12 cellular contexts compared by ENCODE assay signal in genomic region chr7:32881074-32881982, GRCh38. TPM values are rescaled to one million over a fixed set of nuclear protein-coding genes. Genes with fewer than 3 reads are reported as not detected.
DNase-seq lines count a peak whose midpoint lies in the region; ATAC-seq, FAIRE-seq and TF ChIP-seq lines count a peak whose summit lies in the region.
"Had no signal": no experiment of that assay in that cellular context is flagged by ENCODE, and none has a peak within 500 bp of the region (broad histone marks: within the 10 kb centered on the region; RNA-seq: fewer than 3 reads in every experiment).

No MANE protein-coding gene starts in this region.

- peak overlapping the region; percentile 40 for H3K27ac Mint-ChIP-seq in activated T-cell treated with anti-CD3 and anti-CD28 coated beads, Interleukin-2, amount 50 U/mL, for 24 hours
- peak overlapping the region; percentile 14 for H3K27ac Mint-ChIP-seq in progenitor cell of endocrine pancreas
- H3K27ac Mint-ChIP-seq in activated CD8-positive, alpha-beta memory T cell treated with anti-CD3 and anti-CD28 coated beads, Interleukin-2, amount 10 ng/mL, durations not matched to agents 7 days and 5 days: no peak overlapping the region

- intact Hi-C loops in endothelial cell of umbilical vein (cut with micrococcal nuclease): no loop called here

- peak overlapping the region; percentile 28 for H3K4me2 ChIP-seq in endothelial cell of umbilical vein (ENCODE audit: insufficient read depth, low read length)

- dilution Hi-C loops in endothelial cell of umbilical vein (cut with MboI; ENCODE audit: extremely low pct_ligation_motif_present, low sequenced_read_pairs): no loop called here

- no peak for TF ChIP-seq POLR2A in endothelial cell of umbilical vein (IDR thresholded peaks at IDR 0.05; ENCODE audit: low read depth, low read length)

- H4K20me1 ChIP-seq in endothelial cell of umbilical vein (replicated peaks; ENCODE audit: control insufficient read depth, extremely low read depth, insufficient read depth, low read length): peaks cover 6% of the 10 kb centered on the region

- CTCF ChIA-PET in endothelial cell of umbilical vein (lab: Charles Lee): interaction anchor here (1.1 kb wide), 1 partner anchor 227 kb away, joined by 3 read pairs; the partner anchor contains the start of gene RP9
- CTCF ChIA-PET in activated CD8-positive, alpha-beta memory T cell treated with anti-CD3 and anti-CD28 coated beads, Interleukin-2, amount 10 ng/mL, durations not matched to agents 7 days and 5 days (lab: Charles Lee): interaction anchor here (1.5 kb wide), 1 partner anchor 35 kb away, joined by 4 read pairs; no protein-coding TSS in a partner anchor

- H3K36me3 Mint-ChIP-seq in activated T-cell treated with anti-CD3 and anti-CD28 coated beads, Interleukin-2, amount 50 U/mL, for 24 hours (ENCODE audit: low read depth): peaks cover 37% of the 10 kb centered on the region
- H3K36me3 Mint-ChIP-seq in activated T-cell treated with anti-CD3 and anti-CD28 coated beads, Interleukin-2, amount 50 U/mL, for 4 hours (ENCODE audit: insufficient read depth): peaks cover 5% of the 10 kb centered on the region
- H3K36me3 Mint-ChIP-seq in progenitor cell of endocrine pancreas (ENCODE audit: insufficient read depth): peaks cover 2% of the 10 kb centered on the region
- peaks cover 22% of the 10 kb centered on the region for H3K36me3 Mint-ChIP-seq in activated CD8-positive, alpha-beta memory T cell treated with anti-CD3 and anti-CD28 coated beads, Interleukin-2, amount 10 ng/mL, durations not matched to agents 7 days and 5 days

- DNase-seq in activated T-cell treated with anti-CD3 and anti-CD28 coated beads, Interleukin-2, amount 50 U/mL, for 24 hours: no peak
- no peak for DNase-seq in activated T-cell treated with anti-CD3 and anti-CD28 coated beads, Interleukin-2, amount 50 U/mL, for 4 hours
- DNase-seq in LNCaP clone FGC (ENCODE audit: low read depth) (peak; percentile 92), endothelial cell of umbilical vein (ENCODE audit: low read depth, low spot score) (peak; percentile 47), progenitor cell of endocrine pancreas (ENCODE audit: low spot score, unreplicated experiment) (no peak), SIG-M5 (lab: John Stamatoyannopoulos, UW) (no peak), HUDEP-2 (lab: John Stamatoyannopoulos, UW; ENCODE audit: unreplicated experiment in 76 of 76) (no peak)
- DNase-seq in activated CD8-positive, alpha-beta memory T cell treated with anti-CD3 and anti-CD28 coated beads, Interleukin-2, amount 10 ng/mL, durations not matched to agents 7 days and 5 days: no peak
- DNase-seq: kidney; NCI-H187; stimulated activated CD4-positive, alpha-beta T cell treated with anti-CD3 and anti-CD28 coated beads, Interleukin-4, amount 100 ng/mL, for 1 hour had no signal

- no peak for ATAC-seq in activated T-cell treated with anti-CD3 and anti-CD28 coated beads, Interleukin-2, amount 50 U/mL, for 4 hours
- ATAC-seq in activated CD8-positive, alpha-beta memory T cell treated with anti-CD3 and anti-CD28 coated beads, Interleukin-2, amount 10 ng/mL, durations not matched to agents 7 days and 5 days: no peak

- POLR2A ChIA-PET in endothelial cell of umbilical vein (lab: Charles Lee): no interaction called here

- peaks cover 23% of the 10 kb centered on the region for H3K4me1 ChIP-seq in endothelial cell of umbilical vein (ENCODE audit: control insufficient read depth, extremely low read depth, insufficient read depth, low read length)

- H2AFZ ChIP-seq in endothelial cell of umbilical vein (ENCODE audit: low read depth, low read length): no peak overlapping the region

- peaks cover 0 to 2% of the 10 kb centered on the region in 2 experiments for H3K36me3 ChIP-seq in endothelial cell of umbilical vein (ENCODE audit: control insufficient read depth in 2 of 2, extremely low read depth in 1 of 2, insufficient read depth in 2 of 2, low read length in 2 of 2)

- H3K27me3 Mint-ChIP-seq in activated T-cell treated with anti-CD3 and anti-CD28 coated beads, Interleukin-2, amount 50 U/mL, for 24 hours: no peaks in the 10 kb centered on the region
- no peaks in the 10 kb centered on the region for H3K27me3 Mint-ChIP-seq in activated T-cell treated with anti-CD3 and anti-CD28 coated beads, Interleukin-2, amount 50 U/mL, for 4 hours (ENCODE audit: low read depth)
- no peaks in the 10 kb centered on the region for H3K27me3 Mint-ChIP-seq in progenitor cell of endocrine pancreas
- H3K27me3 Mint-ChIP-seq in activated CD8-positive, alpha-beta memory T cell treated with anti-CD3 and anti-CD28 coated beads, Interleukin-2, amount 10 ng/mL, durations not matched to agents 7 days and 5 days: no peaks in the 10 kb centered on the region

- no peak for FAIRE-seq in endothelial cell of umbilical vein (lab: Jason Lieb, UNC)
- FAIRE-seq: HTR-8/SVneo had no signal

- H3K9me3 Mint-ChIP-seq in activated T-cell treated with anti-CD3 and anti-CD28 coated beads, Interleukin-2, amount 50 U/mL, for 24 hours: no peaks in the 10 kb centered on the region
- no peaks in the 10 kb centered on the region for H3K9me3 Mint-ChIP-seq in activated T-cell treated with anti-CD3 and anti-CD28 coated beads, Interleukin-2, amount 50 U/mL, for 4 hours
- H3K9me3 Mint-ChIP-seq in progenitor cell of endocrine pancreas (ENCODE audit: low read depth): no peaks in the 10 kb centered on the region
- H3K9me3 Mint-ChIP-seq in activated CD8-positive, alpha-beta memory T cell treated with anti-CD3 and anti-CD28 coated beads, Interleukin-2, amount 10 ng/mL, durations not matched to agents 7 days and 5 days (ENCODE audit: low read depth): no peaks in the 10 kb centered on the region

- no TSS peak for BruUV-seq in endothelial cell of umbilical vein (replicated peaks; lab: Mats Ljungman, UMichigan)

- no peak overlapping the region for H3K27ac ChIP-seq in endothelial cell of umbilical vein (ENCODE audit: insufficient read depth, low read depth, low read length)

- H3K4me1 Mint-ChIP-seq in activated T-cell treated with anti-CD3 and anti-CD28 coated beads, Interleukin-2, amount 50 U/mL, for 24 hours (ENCODE audit: low read depth): peaks cover 62% of the 10 kb centered on the region
- H3K4me1 Mint-ChIP-seq in activated T-cell treated with anti-CD3 and anti-CD28 coated beads, Interleukin-2, amount 50 U/mL, for 4 hours (ENCODE audit: low read depth): peaks cover 65% of the 10 kb centered on the region
- H3K4me1 Mint-ChIP-seq in progenitor cell of endocrine pancreas (ENCODE audit: low read depth): peaks cover 34% of the 10 kb centered on the region
- H3K4me1 Mint-ChIP-seq in activated CD8-positive, alpha-beta memory T cell treated with anti-CD3 and anti-CD28 coated beads, Interleukin-2, amount 10 ng/mL, durations not matched to agents 7 days and 5 days: peaks cover 34% of the 10 kb centered on the region

- TF ChIP-seq CTCF in LNCaP clone FGC (IDR thresholded peaks at IDR 0.05; ENCODE audit: control insufficient read depth, extremely low read depth, insufficient read depth) (no peak), endothelial cell of umbilical vein (IDR thresholded peaks at IDR 0.05; ENCODE audit: extremely low read depth in 1 of 2, insufficient read depth in 1 of 2, low read depth in 1 of 2, low read length in 2 of 2) (no peak), progenitor cell of endocrine pancreas (IDR thresholded peaks at IDR 0.05; ENCODE audit: unreplicated experiment) (no peak)

- no peaks in the 10 kb centered on the region for H3K9me3 ChIP-seq in endothelial cell of umbilical vein (replicated peaks; ENCODE audit: control insufficient read depth, insufficient read depth, low read length)

- H3K79me2 ChIP-seq in endothelial cell of umbilical vein (ENCODE audit: control insufficient read depth, insufficient read depth, low read length): peaks cover 99% of the 10 kb centered on the region

- H3K4me3 ChIP-seq in LNCaP clone FGC (ENCODE audit: low read depth, low read length): no peak overlapping the region
- H3K4me3 ChIP-seq in endothelial cell of umbilical vein (replicated peaks in 1 of 3; ENCODE audit: insufficient read depth in 1 of 3, low read depth in 1 of 3, low read length in 3 of 3): no peak overlapping the region

- no peaks in the 10 kb centered on the region for H3K9me1 ChIP-seq in endothelial cell of umbilical vein (replicated peaks; ENCODE audit: control insufficient read depth, extremely low read depth, insufficient read depth, low read length)

- no peaks in the 10 kb centered on the region for H3K27me3 ChIP-seq in endothelial cell of umbilical vein (ENCODE audit: control insufficient read depth in 2 of 2, insufficient read depth in 2 of 2, low read length in 2 of 2)

- H3K9ac ChIP-seq in endothelial cell of umbilical vein (replicated peaks; ENCODE audit: extremely low read depth, insufficient read depth, low read length): no peak overlapping the region

- H3K4me3 Mint-ChIP-seq in activated T-cell treated with anti-CD3 and anti-CD28 coated beads, Interleukin-2, amount 50 U/mL, for 24 hours: no peak overlapping the region
- no peak overlapping the region for H3K4me3 Mint-ChIP-seq in activated T-cell treated with anti-CD3 and anti-CD28 coated beads, Interleukin-2, amount 50 U/mL, for 4 hours
- H3K4me3 Mint-ChIP-seq in progenitor cell of endocrine pancreas (ENCODE audit: low read depth): no peak overlapping the region
- H3K4me3 Mint-ChIP-seq in activated CD8-positive, alpha-beta memory T cell treated with anti-CD3 and anti-CD28 coated beads, Interleukin-2, amount 10 ng/mL, durations not matched to agents 7 days and 5 days: no peak overlapping the region

TF ChIP-seq in endothelial cell of umbilical vein, 7 proteins besides CTCF, POLR2A, EP300 and RAD21:
- TF ChIP-seq FOS (IDR thresholded peaks at IDR 0.05; ENCODE audit: borderline replicate concordance, insufficient read depth, low read length) (no peak), JUN (IDR thresholded peaks at IDR 0.05; ENCODE audit: borderline replicate concordance, insufficient read depth, insufficient read length, low read depth) (peak; percentile 27), GATA2 (IDR thresholded peaks at IDR 0.05; ENCODE audit: insufficient read depth, insufficient read length, low read depth, low read length) (no peak)

RNA-seq across cellular contexts. Expression of gene KBTBD2, which starts 10.2 kb away (rescaled TPM):
- total RNA-seq in activated T-cell treated with anti-CD3 and anti-CD28 coated beads, Interleukin-2, amount 50 U/mL, for 4 hours: 10 to 100 TPM; 16.4 to 18.9 (median 17.6) TPM
- total RNA-seq in endothelial cell of umbilical vein (36.6 and 37.0 TPM in 2 replicates), progenitor cell of endocrine pancreas (47.5 and 48.1 TPM in 2 replicates)
- 19.8 and 24.8 TPM in 2 replicates for polyA plus RNA-seq in endothelial cell of umbilical vein
- 21.3 and 23.0 TPM in 2 replicates for polyA plus RNA-seq in endothelial cell of umbilical vein (2011; cell fraction: cytosol; rRNA removed)
- 44.7 and 52.5 TPM in 2 replicates for polyA plus RNA-seq in endothelial cell of umbilical vein (2011; cell fraction: nucleus; rRNA removed)
- polyA plus RNA-seq in endothelial cell of umbilical vein (2012): 27.1 and 32.1 TPM in 2 replicates
- 51.4 and 51.5 TPM in 2 replicates for polyA minus RNA-seq in endothelial cell of umbilical vein
- polyA minus RNA-seq in endothelial cell of umbilical vein (2011; cell fraction: cytosol; rRNA and poly(A)+ RNA removed): 16.2 TPM
- 65.4 and 86.4 TPM in 2 replicates for polyA minus RNA-seq in endothelial cell of umbilical vein (2011; cell fraction: nucleus; rRNA and poly(A)+ RNA removed)
- total RNA-seq in activated CD8-positive, alpha-beta memory T cell treated with anti-CD3 and anti-CD28 coated beads, Interleukin-2, amount 10 ng/mL, durations not matched to agents 7 days and 5 days: 10 to 100 TPM; 30.3 to 38.5 TPM

Comparison
In these comparisons a context has a peak if more than half of its experiments do, and no peak if none do; other contexts are left out.
1. DNase-seq: peak in LNCaP clone FGC (single experiment) and endothelial cell of umbilical vein (single experiment); none in activated T-cell treated with anti-CD3 and anti-CD28 coated beads, Interleukin-2, amount 50 U/mL, for 24 hours (single experiment), activated T-cell treated with anti-CD3 and anti-CD28 coated beads, Interleukin-2, amount 50 U/mL, for 4 hours (single experiment), progenitor cell of endocrine pancreas (single experiment), SIG-M5 (single experiment), HUDEP-2 (0 of 76) and activated CD8-positive, alpha-beta memory T cell treated with anti-CD3 and anti-CD28 coated beads, Interleukin-2, amount 10 ng/mL, durations not matched to agents 7 days and 5 days (single experiment).